In genomic region chr15:68958597-68958996, GRCh38 we compare ENCODE assay signal across 36 cellular contexts. TPM values are rescaled to one million over a fixed set of nuclear protein-coding genes. Genes with fewer than 3 reads are reported as not detected.
"Had no signal": no experiment of that assay in that cellular context is flagged by ENCODE, and none has a peak within 500 bp of the region (broad histone marks: within the 10 kb centered on the region; RNA-seq: fewer than 3 reads in every experiment).

No MANE protein-coding gene starts in this region.

- H3K36me3 ChIP-seq: MG63 had no signal

- DNase-seq: Karpas-422, Kasumi-1, MG63, MM.1S, MV-4-11, NCI-H1048, NCI-H1092, NCI-H1092 treated with DMSO at 0.1 percent for 48 hours, NCI-H1105, NCI-H1105 treated with DMSO at 0.1 percent for 48 hours, NCI-H1417, NCI-H1417 treated with DMSO at 0.1 percent for 48 hours, NCI-H1436, NCI-H1436 treated with DMSO at 0.1 percent for 48 hours, NCI-H146, NCI-H1694, NCI-H1694 treated with DMSO at 0.1 percent for 48 hours, NCI-H187, NCI-H187 treated with DMSO at 0.1 percent for 48 hours, NCI-H1930, NCI-H2029, NCI-H2029 treated with DMSO at 0.1 percent for 48 hours, NCI-H2081, NCI-H2081 treated with DMSO at 0.1 percent for 48 hours, NCI-H2107, NCI-H2171, NCI-H2171 treated with DMSO at 0.1 percent for 48 hours, NCI-H2227 treated with DMSO at 0.1 percent for 48 hours, NCI-H226, NCI-H345, NCI-H446, NCI-H446 treated with DMSO at 0.1 percent for 48 hours, NCI-H510A, NCI-H510A treated with DMSO at 0.1 percent for 48 hours had no signal

- H3K4me3 ChIP-seq: MG63 had no signal

RNA-seq across cellular contexts. Expression of gene SPESP1, which starts 28.3 kb away (rescaled TPM):
- total RNA-seq: M059J, NCI-H460 had no signal
